Comparison of ENCODE assay signal across 1 cellular context in the genomic region with DNA sequence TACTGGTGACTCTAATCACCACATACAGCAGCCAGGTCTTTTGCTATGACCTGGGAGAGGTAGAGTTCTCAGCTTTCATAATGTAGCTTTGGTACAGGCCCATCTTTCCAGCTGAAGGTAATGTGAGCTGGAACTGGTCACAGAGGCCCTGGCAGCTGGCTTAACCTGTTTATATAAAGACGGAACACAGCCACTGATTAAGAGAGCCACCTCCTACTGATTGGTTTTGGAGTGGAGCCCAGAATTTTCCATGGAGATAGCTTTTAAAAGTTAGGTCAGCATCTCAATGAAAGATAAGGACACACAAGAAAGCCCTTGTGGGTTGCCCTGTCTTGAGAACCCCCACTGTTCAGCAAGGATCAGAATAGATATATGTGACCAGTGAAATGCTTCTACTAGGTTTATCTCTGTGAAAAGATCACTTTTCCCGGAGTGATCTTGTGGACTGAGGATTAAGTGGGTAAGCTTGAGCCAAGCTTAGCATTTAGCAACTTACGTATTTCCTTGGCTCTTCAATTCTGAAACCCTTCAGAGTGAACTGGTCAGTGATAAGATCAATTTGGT.
TF ChIP-seq lines count a peak whose summit lies in the region.

No MANE protein-coding gene starts in this region.

TF ChIP-seq in H1, 55 proteins besides CTCF, POLR2A, EP300 and RAD21 (continued from another document):
- TF ChIP-seq, protein P1, sequence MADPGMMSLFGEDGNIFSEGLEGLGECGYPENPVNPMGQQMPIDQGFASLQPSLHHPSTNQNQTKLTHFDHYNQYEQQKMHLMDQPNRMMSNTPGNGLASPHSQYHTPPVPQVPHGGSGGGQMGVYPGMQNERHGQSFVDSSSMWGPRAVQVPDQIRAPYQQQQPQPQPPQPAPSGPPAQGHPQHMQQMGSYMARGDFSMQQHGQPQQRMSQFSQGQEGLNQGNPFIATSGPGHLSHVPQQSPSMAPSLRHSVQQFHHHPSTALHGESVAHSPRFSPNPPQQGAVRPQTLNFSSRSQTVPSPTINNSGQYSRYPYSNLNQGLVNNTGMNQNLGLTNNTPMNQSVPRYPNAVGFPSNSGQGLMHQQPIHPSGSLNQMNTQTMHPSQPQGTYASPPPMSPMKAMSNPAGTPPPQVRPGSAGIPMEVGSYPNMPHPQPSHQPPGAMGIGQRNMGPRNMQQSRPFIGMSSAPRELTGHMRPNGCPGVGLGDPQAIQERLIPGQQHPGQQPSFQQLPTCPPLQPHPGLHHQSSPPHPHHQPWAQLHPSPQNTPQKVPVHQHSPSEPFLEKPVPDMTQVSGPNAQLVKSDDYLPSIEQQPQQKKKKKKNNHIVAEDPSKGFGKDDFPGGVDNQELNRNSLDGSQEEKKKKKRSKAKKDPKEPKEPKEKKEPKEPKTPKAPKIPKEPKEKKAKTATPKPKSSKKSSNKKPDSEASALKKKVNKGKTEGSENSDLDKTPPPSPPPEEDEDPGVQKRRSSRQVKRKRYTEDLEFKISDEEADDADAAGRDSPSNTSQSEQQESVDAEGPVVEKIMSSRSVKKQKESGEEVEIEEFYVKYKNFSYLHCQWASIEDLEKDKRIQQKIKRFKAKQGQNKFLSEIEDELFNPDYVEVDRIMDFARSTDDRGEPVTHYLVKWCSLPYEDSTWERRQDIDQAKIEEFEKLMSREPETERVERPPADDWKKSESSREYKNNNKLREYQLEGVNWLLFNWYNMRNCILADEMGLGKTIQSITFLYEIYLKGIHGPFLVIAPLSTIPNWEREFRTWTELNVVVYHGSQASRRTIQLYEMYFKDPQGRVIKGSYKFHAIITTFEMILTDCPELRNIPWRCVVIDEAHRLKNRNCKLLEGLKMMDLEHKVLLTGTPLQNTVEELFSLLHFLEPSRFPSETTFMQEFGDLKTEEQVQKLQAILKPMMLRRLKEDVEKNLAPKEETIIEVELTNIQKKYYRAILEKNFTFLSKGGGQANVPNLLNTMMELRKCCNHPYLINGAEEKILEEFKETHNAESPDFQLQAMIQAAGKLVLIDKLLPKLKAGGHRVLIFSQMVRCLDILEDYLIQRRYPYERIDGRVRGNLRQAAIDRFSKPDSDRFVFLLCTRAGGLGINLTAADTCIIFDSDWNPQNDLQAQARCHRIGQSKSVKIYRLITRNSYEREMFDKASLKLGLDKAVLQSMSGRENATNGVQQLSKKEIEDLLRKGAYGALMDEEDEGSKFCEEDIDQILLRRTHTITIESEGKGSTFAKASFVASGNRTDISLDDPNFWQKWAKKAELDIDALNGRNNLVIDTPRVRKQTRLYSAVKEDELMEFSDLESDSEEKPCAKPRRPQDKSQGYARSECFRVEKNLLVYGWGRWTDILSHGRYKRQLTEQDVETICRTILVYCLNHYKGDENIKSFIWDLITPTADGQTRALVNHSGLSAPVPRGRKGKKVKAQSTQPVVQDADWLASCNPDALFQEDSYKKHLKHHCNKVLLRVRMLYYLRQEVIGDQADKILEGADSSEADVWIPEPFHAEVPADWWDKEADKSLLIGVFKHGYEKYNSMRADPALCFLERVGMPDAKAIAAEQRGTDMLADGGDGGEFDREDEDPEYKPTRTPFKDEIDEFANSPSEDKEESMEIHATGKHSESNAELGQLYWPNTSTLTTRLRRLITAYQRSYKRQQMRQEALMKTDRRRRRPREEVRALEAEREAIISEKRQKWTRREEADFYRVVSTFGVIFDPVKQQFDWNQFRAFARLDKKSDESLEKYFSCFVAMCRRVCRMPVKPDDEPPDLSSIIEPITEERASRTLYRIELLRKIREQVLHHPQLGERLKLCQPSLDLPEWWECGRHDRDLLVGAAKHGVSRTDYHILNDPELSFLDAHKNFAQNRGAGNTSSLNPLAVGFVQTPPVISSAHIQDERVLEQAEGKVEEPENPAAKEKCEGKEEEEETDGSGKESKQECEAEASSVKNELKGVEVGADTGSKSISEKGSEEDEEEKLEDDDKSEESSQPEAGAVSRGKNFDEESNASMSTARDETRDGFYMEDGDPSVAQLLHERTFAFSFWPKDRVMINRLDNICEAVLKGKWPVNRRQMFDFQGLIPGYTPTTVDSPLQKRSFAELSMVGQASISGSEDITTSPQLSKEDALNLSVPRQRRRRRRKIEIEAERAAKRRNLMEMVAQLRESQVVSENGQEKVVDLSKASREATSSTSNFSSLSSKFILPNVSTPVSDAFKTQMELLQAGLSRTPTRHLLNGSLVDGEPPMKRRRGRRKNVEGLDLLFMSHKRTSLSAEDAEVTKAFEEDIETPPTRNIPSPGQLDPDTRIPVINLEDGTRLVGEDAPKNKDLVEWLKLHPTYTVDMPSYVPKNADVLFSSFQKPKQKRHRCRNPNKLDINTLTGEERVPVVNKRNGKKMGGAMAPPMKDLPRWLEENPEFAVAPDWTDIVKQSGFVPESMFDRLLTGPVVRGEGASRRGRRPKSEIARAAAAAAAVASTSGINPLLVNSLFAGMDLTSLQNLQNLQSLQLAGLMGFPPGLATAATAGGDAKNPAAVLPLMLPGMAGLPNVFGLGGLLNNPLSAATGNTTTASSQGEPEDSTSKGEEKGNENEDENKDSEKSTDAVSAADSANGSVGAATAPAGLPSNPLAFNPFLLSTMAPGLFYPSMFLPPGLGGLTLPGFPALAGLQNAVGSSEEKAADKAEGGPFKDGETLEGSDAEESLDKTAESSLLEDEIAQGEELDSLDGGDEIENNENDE (IDR thresholded peaks at IDR 0.05; ENCODE audit: insufficient replicate concordance, low read length), result no peak
- TF ChIP-seq CHD1 (IDR thresholded peaks at IDR 0.05; ENCODE audit: low read depth, low read length), result no peak
- TF ChIP-seq, protein P2, sequence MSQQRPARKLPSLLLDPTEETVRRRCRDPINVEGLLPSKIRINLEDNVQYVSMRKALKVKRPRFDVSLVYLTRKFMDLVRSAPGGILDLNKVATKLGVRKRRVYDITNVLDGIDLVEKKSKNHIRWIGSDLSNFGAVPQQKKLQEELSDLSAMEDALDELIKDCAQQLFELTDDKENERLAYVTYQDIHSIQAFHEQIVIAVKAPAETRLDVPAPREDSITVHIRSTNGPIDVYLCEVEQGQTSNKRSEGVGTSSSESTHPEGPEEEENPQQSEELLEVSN (IDR thresholded peaks at IDR 0.05), result no peak
